In genomic region chr5:177116631-177117373, GRCh38 we compare ENCODE assay signal across 8 cellular contexts. TPM values are rescaled to one million over a fixed set of nuclear protein-coding genes. Genes with fewer than 3 reads are reported as not detected.
DNase-seq lines count a peak whose midpoint lies in the region; ATAC-seq, FAIRE-seq and TF ChIP-seq lines count a peak whose summit lies in the region.

No MANE protein-coding gene starts in this region.

- intact Hi-C loops in kidney (cut with DNase I), result no loop called here

- peak; percentile 86 to 87 for DNase-seq in cardiac fibroblast (ENCODE audit: low read depth in 2 of 2)
- DNase-seq in kidney, result peak; percentile 97
- peak; percentile 57 to 59 for DNase-seq in stimulated activated CD4-positive, alpha-beta T cell treated with anti-CD3 and anti-CD28 coated beads, Interleukin-1b, Interleukin-23, amount 100 ng/mL, for 1 hour (ENCODE audit: low read depth in 2 of 2)
- DNase-seq in NCI-H1048 (lab: John Stamatoyannopoulos, UW), result no peak
- DNase-seq in H54 (ENCODE audit: insufficient read length, low spot score), result no peak

- peak overlapping the region; percentile 29 to 80 for H3K27ac ChIP-seq in kidney (ENCODE audit: low read depth in 2 of 2, low read length in 2 of 2)

- ATAC-seq in GM19452 (IDR thresholded peaks at IDR 0.05; ENCODE audit: unreplicated experiment) (peak; percentile 59), GM21619 (IDR thresholded peaks at IDR 0.05; ENCODE audit: unreplicated experiment) (no peak)
- ATAC-seq in activated CD4-positive, CD25-positive, alpha-beta regulatory T cell treated with anti-CD3 and anti-CD28 coated beads, Interleukin-2, amount 50 U/mL, for 24 hours, result peak; percentile 94 to 97

- peak overlapping the region in 1 of 2 donors; percentile 29 for H3K9ac ChIP-seq in kidney (ENCODE audit: low read length in 2 of 2)

- H3K4me3 ChIP-seq in cardiac fibroblast (replicated peaks in 1 of 2; ENCODE audit: low read depth in 2 of 2, low read length in 2 of 2), result peak overlapping the region in 1 of 2 donors; percentile 9
- H3K4me3 ChIP-seq in kidney (ENCODE audit: low read length in 2 of 2), result peak overlapping the region; percentile 8 to 43

- no peak for FAIRE-seq in kidney (lab: Jason Lieb, UNC)
- no peak for FAIRE-seq in H54 (lab: Jason Lieb, UNC)

- no peaks in the 10 kb centered on the region for H3K36me3 ChIP-seq in kidney (ENCODE audit: control insufficient read depth in 1 of 2, insufficient read depth in 2 of 2, low read length in 2 of 2)

- TF ChIP-seq POLR2A in H54 (IDR thresholded peaks at IDR 0.05; ENCODE audit: low read depth, low read length), result no peak

- no peaks in the 10 kb centered on the region for H3K9me3 ChIP-seq in kidney (ENCODE audit: control insufficient read depth in 1 of 2, low read length in 2 of 2)

- TF ChIP-seq CTCF in cardiac fibroblast (IDR thresholded peaks at IDR 0.05; ENCODE audit: low read depth, low read length), result no peak
- no peak for TF ChIP-seq CTCF in kidney (IDR thresholded peaks at IDR 0.05; ENCODE audit: borderline replicate concordance, extremely low read depth, insufficient read depth)

- H3K4me1 ChIP-seq in kidney (ENCODE audit: control insufficient read depth in 1 of 2, insufficient read depth in 1 of 2, low read depth in 1 of 2, low read length in 2 of 2), result peaks cover 0 to 13% of the 10 kb centered on the region in 2 donors

RNA-seq across cellular contexts. Expression of gene NSD1, which starts 16.8 kb away (rescaled TPM):
- total RNA-seq in kidney, result 99.1 TPM
- 6.0 TPM for polyA plus RNA-seq in kidney (ENCODE audit: insufficient read depth, low read depth, low replicate concordance)

RNA-seq across cellular contexts. Expression of gene FGFR4, which starts 30.1 kb away (rescaled TPM):
- 72.6 TPM for total RNA-seq in kidney
- 50.2 TPM for polyA plus RNA-seq in kidney (ENCODE audit: insufficient read depth, low read depth, low replicate concordance)

Comparison
In these comparisons a context has a peak if more than half of its experiments do, and no peak if none do; other contexts are left out.
1. DNase-seq: peak in cardiac fibroblast (2 of 2), kidney (single experiment) and stimulated activated CD4-positive, alpha-beta T cell treated with anti-CD3 and anti-CD28 coated beads, Interleukin-1b, Interleukin-23, amount 100 ng/mL, for 1 hour (2 of 2); none in NCI-H1048 (single experiment) and H54 (single experiment).